Comparison of ENCODE assay signal across 1 cellular context in the genomic region with DNA sequence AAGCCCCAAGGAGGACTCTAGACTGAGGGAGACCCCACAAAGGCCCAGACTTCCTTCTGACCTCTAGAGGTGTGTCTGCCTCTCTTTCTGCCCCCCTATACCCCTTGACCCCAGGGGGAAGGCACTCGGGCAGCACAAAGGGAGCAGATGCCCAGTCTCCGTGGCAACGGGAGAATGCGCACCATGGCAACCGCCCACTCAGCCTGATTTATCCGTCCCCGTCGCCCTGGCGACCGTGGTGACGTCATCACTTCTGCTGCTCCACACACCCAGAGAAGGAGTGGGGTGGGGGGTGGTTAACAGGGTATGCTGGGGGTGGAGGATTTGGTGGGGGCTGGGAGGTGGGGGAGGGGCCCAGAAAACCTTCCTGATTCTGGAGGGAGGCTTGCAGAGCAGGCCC.
TF ChIP-seq lines count a peak whose summit lies in the region.

No MANE protein-coding gene starts in this region.

TF ChIP-seq in SK-N-SH treated with all-trans-retinoic acid at 6 μM for 48 hours, 23 proteins besides CTCF, POLR2A, EP300 and RAD21 (continued from another document):
- TF ChIP-seq CSRNP3 (CRISPR knock-in tag; IDR thresholded peaks at IDR 0.05) (no peak), ESRRG (CRISPR knock-in tag; IDR thresholded peaks at IDR 0.05) (no peak), ZFP30 (CRISPR knock-in tag; IDR thresholded peaks at IDR 0.05) (no peak), ZNF565 (CRISPR knock-in tag; conservative IDR thresholded peaks at IDR 0.05; ENCODE audit: low read depth) (no peak), GLIS3 (CRISPR knock-in tag; IDR thresholded peaks at IDR 0.05) (no peak), ZNF70 (CRISPR knock-in tag; IDR thresholded peaks at IDR 0.05) (no peak), SNAI2 (CRISPR knock-in tag; IDR thresholded peaks at IDR 0.05) (no peak), PPARA (CRISPR knock-in tag; IDR thresholded peaks at IDR 0.05; ENCODE audit: borderline replicate concordance) (no peak), CREB5 (CRISPR knock-in tag; IDR thresholded peaks at IDR 0.05; ENCODE audit: low read depth) (no peak)
